27 cellular contexts compared by ENCODE assay signal in the genomic region with DNA sequence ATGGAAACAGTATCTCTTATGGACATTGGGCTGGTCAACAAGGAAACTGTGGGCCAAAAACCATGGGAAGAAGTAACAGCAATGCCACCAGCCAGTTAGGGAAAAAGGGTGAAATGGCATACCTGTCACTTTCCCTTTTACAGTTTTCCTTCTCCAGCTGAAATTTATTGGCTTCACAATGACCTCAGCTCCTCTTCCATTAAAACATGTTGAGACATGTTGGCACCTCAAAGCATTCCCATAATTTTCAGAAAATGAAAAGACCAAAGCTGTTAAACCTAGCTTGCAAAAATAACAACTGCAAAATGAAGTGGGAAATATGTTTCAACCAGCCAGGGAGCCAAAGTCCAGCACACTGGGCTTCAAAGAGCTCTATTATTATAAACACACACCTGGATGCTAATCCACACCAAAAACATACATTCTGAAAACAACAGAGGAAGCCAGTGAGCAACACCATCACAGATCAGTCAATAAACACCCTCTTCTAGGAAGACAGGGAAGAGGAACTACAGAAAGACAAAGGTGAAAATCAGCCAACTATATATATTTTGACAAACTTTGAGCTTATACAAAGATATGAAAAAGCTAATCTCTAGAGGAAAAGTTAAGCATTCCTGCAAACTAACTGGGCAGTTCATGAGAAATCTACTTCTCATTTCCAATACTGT.
DNase-seq lines count a peak whose midpoint lies in the region; ATAC-seq and TF ChIP-seq lines count a peak whose summit lies in the region.
"Had no signal": no experiment of that assay in that cellular context is flagged by ENCODE, and none has a peak within 500 bp of the region (broad histone marks: within the 10 kb centered on the region; RNA-seq: fewer than 3 reads in every experiment).

No MANE protein-coding gene starts in this region.

- no peaks in the 10 kb centered on the region for H3K27me3 ChIP-seq in BLaER1
- H3K27me3 ChIP-seq in RWPE2 (ENCODE audit: insufficient read depth, poor library complexity, severe bottlenecking), result no peaks in the 10 kb centered on the region
- H3K27me3 ChIP-seq: foreskin keratinocyte, heart right ventricle, sigmoid colon, stomach, tibial nerve had no signal

- H4K20me1 ChIP-seq in BLaER1, result no peaks in the 10 kb centered on the region

- H3K27ac ChIP-seq in BLaER1 (no peak overlapping the region), HEK293 (ENCODE audit: extremely low read depth, low read depth, low read length) (no peak overlapping the region), RWPE2 (ENCODE audit: poor library complexity, severe bottlenecking) (peak overlapping the region; percentile 77)
- H3K27ac ChIP-seq: foreskin keratinocyte, heart right ventricle, KMS-11, sigmoid colon, stomach, tibial nerve had no signal

- ATAC-seq in RWPE2 (ENCODE audit: low read depth), result no peak
- ATAC-seq in left colon, result peak; percentile 35
- ATAC-seq: CD8-positive, alpha-beta T cell; foreskin keratinocyte; GM23338; heart right ventricle; SK-N-SH treated with all-trans-retinoic acid at 6 μM for 48 hours had no signal

- peaks cover 46% of the 10 kb centered on the region for H3K4me1 ChIP-seq in BLaER1
- H3K4me1 ChIP-seq in HEK293 (ENCODE audit: control insufficient read depth, insufficient read depth, low read length), result 0 out of 2 replicates have a peak, but pooled peaks cover 2% of the 10 kb centered on the region
- peaks cover 43% of the 10 kb centered on the region for H3K4me1 ChIP-seq in RWPE2 (ENCODE audit: insufficient read depth, poor library complexity, severe bottlenecking)
- H3K4me1 ChIP-seq: sigmoid colon had no signal

- H3K36me3 ChIP-seq in BLaER1 (0 out of 2 replicates have a peak, but pooled peaks cover 6% of the 10 kb centered on the region), HEK293 (ENCODE audit: control insufficient read depth in 2 of 2, insufficient read depth in 1 of 2, low read length in 2 of 2) (no peaks in the 10 kb centered on the region), RWPE2 (ENCODE audit: low read depth) (no peaks in the 10 kb centered on the region)
- H3K36me3 ChIP-seq: heart right ventricle, sigmoid colon, stomach, tibial nerve had no signal

- CTCF ChIA-PET in HEK293 (lab: Yijun Ruan, JAX), result interaction anchor here (0.6 kb wide), 1 partner anchor 1961 kb away, joined by 3 read pairs; no protein-coding TSS in a partner anchor

- intact Hi-C loops in left colon (cut with DNase I, micrococcal nuclease), result no loop called here

- H3K9ac ChIP-seq in BLaER1, result no peak overlapping the region
- H3K9ac ChIP-seq: KMS-11 had no signal

- H3K4me2 ChIP-seq in BLaER1, result peak overlapping the region; percentile 1; the same call in 1 of the 2 replicates
- H3K4me2 ChIP-seq: GM23338 had no signal

- DNase-seq in RWPE2 (ENCODE audit: low spot score) (no peak), left colon (no peak), pons (ENCODE audit: low spot score) (no peak), kidney glomerular epithelial cell (lab: John Stamatoyannopoulos, UW) (no peak)
- DNase-seq in activated CD4-positive, alpha-beta T cell treated with anti-CD3 and anti-CD28 coated beads, Interleukin-2, amount 50 U/mL, for 4 hours, result no peak
- DNase-seq: activated CD4-positive, alpha-beta T cell treated with anti-CD3 and anti-CD28 coated beads, Interleukin-2, amount 50 U/mL, for 48 hours; activated effector memory CD4-positive, alpha-beta T cell treated with Interleukin-2 at 50 U/mL for 16 hours; activated naive CD8-positive, alpha-beta T cell treated with anti-CD3 and anti-CD28 coated beads, Interleukin-2, amount 10 ng/mL, durations not matched to agents 7 days and 5 days; CD8-positive, alpha-beta T cell; DMS 273 treated with DMSO at 0.1 percent for 48 hours; GF-D8; heart right ventricle; NCI-H1694 treated with DMSO at 0.1 percent for 48 hours; NCI-H2171 treated with DMSO at 0.1 percent for 48 hours; NCI-H524; nephron progenitor cell; posterior cingulate gyrus; sigmoid colon; stimulated activated CD4-positive, alpha-beta T cell treated with anti-CD3 and anti-CD28 coated beads, Interleukin-15, amount 100 ng/mL, for 24 hours; stomach had no signal

- TF ChIP-seq CTCF in HEK293 (tag by site-specific recombination; IDR thresholded peaks at IDR 0.05) (no peak), RWPE2 (IDR thresholded peaks at IDR 0.05; ENCODE audit: poor library complexity, severe bottlenecking) (no peak)

- POLR2A ChIA-PET in HEK293 (lab: Yijun Ruan, JAX), result no interaction called here

- H3K4me3 ChIP-seq in BLaER1 (no peak overlapping the region), HEK293 (ENCODE audit: low read depth, low read length) (no peak overlapping the region), RWPE2 (ENCODE audit: severe bottlenecking) (no peak overlapping the region)
- H3K4me3 ChIP-seq: GM23338, heart right ventricle, sigmoid colon, stomach, tibial nerve had no signal

- H3K9me3 ChIP-seq in BLaER1 (peaks cover 31% of the 10 kb centered on the region), HEK293 (ENCODE audit: control insufficient read depth, insufficient read depth, low read depth, low read length) (no peaks in the 10 kb centered on the region), RWPE2 (ENCODE audit: severe bottlenecking) (no peaks in the 10 kb centered on the region)
- H3K9me3 ChIP-seq: heart right ventricle, sigmoid colon, stomach, tibial nerve had no signal

TF ChIP-seq in HEK293, 187 proteins besides CTCF, POLR2A, EP300 and RAD21 (continues in another document):
- TF ChIP-seq, protein P1, sequence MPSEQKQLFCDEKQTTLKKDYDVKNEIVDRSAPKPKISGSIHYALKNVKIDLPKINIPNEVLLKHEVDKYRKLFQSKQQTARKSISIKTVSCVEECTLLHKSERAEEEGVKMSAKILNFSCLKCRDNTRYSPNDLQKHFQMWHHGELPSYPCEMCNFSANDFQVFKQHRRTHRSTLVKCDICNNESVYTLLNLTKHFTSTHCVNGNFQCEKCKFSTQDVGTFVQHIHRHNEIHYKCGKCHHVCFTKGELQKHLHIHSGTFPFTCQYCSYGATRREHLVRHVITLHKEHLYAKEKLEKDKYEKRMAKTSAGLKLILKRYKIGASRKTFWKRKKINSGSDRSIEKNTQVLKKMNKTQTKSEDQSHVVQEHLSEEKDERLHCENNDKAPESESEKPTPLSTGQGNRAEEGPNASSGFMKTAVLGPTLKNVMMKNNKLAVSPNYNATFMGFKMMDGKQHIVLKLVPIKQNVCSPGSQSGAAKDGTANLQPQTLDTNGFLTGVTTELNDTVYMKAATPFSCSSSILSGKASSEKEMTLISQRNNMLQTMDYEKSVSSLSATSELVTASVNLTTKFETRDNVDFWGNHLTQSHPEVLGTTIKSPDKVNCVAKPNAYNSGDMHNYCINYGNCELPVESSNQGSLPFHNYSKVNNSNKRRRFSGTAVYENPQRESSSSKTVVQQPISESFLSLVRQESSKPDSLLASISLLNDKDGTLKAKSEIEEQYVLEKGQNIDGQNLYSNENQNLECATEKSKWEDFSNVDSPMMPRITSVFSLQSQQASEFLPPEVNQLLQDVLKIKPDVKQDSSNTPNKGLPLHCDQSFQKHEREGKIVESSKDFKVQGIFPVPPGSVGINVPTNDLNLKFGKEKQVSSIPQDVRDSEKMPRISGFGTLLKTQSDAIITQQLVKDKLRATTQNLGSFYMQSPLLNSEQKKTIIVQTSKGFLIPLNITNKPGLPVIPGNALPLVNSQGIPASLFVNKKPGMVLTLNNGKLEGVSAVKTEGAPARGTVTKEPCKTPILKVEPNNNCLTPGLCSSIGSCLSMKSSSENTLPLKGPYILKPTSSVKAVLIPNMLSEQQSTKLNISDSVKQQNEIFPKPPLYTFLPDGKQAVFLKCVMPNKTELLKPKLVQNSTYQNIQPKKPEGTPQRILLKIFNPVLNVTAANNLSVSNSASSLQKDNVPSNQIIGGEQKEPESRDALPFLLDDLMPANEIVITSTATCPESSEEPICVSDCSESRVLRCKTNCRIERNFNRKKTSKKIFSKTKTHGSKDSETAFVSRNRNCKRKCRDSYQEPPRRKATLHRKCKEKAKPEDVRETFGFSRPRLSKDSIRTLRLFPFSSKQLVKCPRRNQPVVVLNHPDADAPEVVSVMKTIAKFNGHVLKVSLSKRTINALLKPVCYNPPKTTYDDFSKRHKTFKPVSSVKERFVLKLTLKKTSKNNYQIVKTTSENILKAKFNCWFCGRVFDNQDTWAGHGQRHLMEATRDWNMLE (tag by site-specific recombination; conservative IDR thresholded peaks at IDR 0.05; ENCODE audit: low read depth), result 0 out of 2 replicates have a peak, but pooled peaks have one; percentile 26
- TF ChIP-seq, protein P2, sequence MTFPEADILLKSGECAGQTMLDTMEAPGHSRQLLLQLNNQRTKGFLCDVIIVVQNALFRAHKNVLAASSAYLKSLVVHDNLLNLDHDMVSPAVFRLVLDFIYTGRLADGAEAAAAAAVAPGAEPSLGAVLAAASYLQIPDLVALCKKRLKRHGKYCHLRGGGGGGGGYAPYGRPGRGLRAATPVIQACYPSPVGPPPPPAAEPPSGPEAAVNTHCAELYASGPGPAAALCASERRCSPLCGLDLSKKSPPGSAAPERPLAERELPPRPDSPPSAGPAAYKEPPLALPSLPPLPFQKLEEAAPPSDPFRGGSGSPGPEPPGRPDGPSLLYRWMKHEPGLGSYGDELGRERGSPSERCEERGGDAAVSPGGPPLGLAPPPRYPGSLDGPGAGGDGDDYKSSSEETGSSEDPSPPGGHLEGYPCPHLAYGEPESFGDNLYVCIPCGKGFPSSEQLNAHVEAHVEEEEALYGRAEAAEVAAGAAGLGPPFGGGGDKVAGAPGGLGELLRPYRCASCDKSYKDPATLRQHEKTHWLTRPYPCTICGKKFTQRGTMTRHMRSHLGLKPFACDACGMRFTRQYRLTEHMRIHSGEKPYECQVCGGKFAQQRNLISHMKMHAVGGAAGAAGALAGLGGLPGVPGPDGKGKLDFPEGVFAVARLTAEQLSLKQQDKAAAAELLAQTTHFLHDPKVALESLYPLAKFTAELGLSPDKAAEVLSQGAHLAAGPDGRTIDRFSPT (tag by site-specific recombination; IDR thresholded peaks at IDR 0.05), result 0 out of 2 replicates have a peak, but pooled peaks have one; percentile 23
- TF ChIP-seq, protein P3, sequence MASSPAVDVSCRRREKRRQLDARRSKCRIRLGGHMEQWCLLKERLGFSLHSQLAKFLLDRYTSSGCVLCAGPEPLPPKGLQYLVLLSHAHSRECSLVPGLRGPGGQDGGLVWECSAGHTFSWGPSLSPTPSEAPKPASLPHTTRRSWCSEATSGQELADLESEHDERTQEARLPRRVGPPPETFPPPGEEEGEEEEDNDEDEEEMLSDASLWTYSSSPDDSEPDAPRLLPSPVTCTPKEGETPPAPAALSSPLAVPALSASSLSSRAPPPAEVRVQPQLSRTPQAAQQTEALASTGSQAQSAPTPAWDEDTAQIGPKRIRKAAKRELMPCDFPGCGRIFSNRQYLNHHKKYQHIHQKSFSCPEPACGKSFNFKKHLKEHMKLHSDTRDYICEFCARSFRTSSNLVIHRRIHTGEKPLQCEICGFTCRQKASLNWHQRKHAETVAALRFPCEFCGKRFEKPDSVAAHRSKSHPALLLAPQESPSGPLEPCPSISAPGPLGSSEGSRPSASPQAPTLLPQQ (tag by site-specific recombination; IDR thresholded peaks at IDR 0.05), result 0 out of 2 replicates have a peak, but pooled peaks have one; percentile 36
- TF ChIP-seq ZEB2 (tag by site-specific recombination; IDR thresholded peaks at IDR 0.05) (no peak), FEZF1 (tag by site-specific recombination; IDR thresholded peaks at IDR 0.05) (peak; percentile 71), SALL2 (tag by site-specific recombination; IDR thresholded peaks at IDR 0.05; ENCODE audit: borderline replicate concordance) (no peak)
